Comparison of ENCODE assay signal across 8 cellular contexts in the genomic region with DNA sequence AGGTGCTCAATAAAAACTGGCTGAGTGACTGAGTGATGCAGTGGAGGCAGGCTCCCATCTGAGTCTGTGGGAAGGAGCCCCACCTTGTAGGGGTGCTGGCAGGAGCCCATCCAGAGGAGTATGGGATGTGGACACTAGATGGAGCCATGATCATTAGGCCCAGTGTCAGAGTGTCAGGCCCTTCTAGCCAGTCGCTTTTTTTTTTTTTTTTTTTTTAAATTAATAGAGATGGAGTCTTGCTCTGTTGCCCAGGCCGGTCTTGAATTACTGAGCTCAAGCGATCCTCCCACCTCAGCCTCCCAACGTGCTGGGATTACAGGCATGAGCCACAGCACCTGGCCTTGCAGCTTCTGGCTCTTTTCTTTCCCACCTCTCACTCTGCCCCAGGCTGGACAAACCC. TPM values are rescaled to one million over a fixed set of nuclear protein-coding genes. Genes with fewer than 3 reads are reported as not detected.
A peak's percentile ranks its signal among the peaks of the same experiment; 100 is the strongest.
DNase-seq lines count a peak whose midpoint lies in the region; ATAC-seq and TF ChIP-seq lines count a peak whose summit lies in the region.

No MANE protein-coding gene starts in this region.

- H3K27ac Mint-ChIP-seq in activated naive CD4-positive, alpha-beta T cell treated with anti-CD3 and anti-CD28 coated beads, Interleukin-2, amount 10 ng/mL, durations not matched to agents 7 days and 5 days: no peak overlapping the region

- TF ChIP-seq CTCF in RWPE2 (IDR thresholded peaks at IDR 0.05; ENCODE audit: poor library complexity, severe bottlenecking): peak; percentile 89

- CTCF ChIA-PET in activated naive CD4-positive, alpha-beta T cell treated with anti-CD3 and anti-CD28 coated beads, Interleukin-2, amount 10 ng/mL, durations not matched to agents 7 days and 5 days (lab: Charles Lee): interaction anchor here (0.7 to 1.3 kb wide), 7 partner anchors 11 to 238 kb away, joined by 3 to 11 read pairs (median 3); no protein-coding TSS in a partner anchor

- ATAC-seq in GM21526 (IDR thresholded peaks at IDR 0.05; ENCODE audit: low FRiP score, unreplicated experiment) (peak; percentile 54), RWPE2 (ENCODE audit: low read depth) (peak; percentile 87), GM21717 (IDR thresholded peaks at IDR 0.05; ENCODE audit: unreplicated experiment) (no peak)

- H3K27me3 ChIP-seq in RWPE2 (ENCODE audit: insufficient read depth, poor library complexity, severe bottlenecking): no peaks in the 10 kb centered on the region

- no peaks in the 10 kb centered on the region for H3K9me3 ChIP-seq in RWPE2 (ENCODE audit: severe bottlenecking)

- peaks cover 12% of the 10 kb centered on the region for H3K4me1 ChIP-seq in RWPE2 (ENCODE audit: insufficient read depth, poor library complexity, severe bottlenecking)

- H3K36me3 ChIP-seq in RWPE2 (ENCODE audit: low read depth): peaks cover 5% of the 10 kb centered on the region

- H3K36me3 Mint-ChIP-seq in activated naive CD4-positive, alpha-beta T cell treated with anti-CD3 and anti-CD28 coated beads, Interleukin-2, amount 10 ng/mL, durations not matched to agents 7 days and 5 days: peaks cover 4% of the 10 kb centered on the region

- no peak overlapping the region for H3K4me3 ChIP-seq in RWPE2 (ENCODE audit: severe bottlenecking)

- no peak overlapping the region for H3K27ac ChIP-seq in RWPE2 (ENCODE audit: poor library complexity, severe bottlenecking)

- peak; percentile 44 for DNase-seq in DMS153 treated with DMSO at 0.1 percent for 48 hours (lab: John Stamatoyannopoulos, UW; ENCODE audit: unreplicated experiment)
- DNase-seq in LHCN-M2 (ENCODE audit: low read depth): peak; percentile 81
- no peak for DNase-seq in RWPE2 (ENCODE audit: low spot score)
- peak; percentile 77 for DNase-seq in activated naive CD4-positive, alpha-beta T cell treated with anti-CD3 and anti-CD28 coated beads, Interleukin-2, amount 10 ng/mL, durations not matched to agents 7 days and 5 days
- peak; percentile 87 for DNase-seq in germinal center (ENCODE audit: low spot score)
- DNase-seq in pons (ENCODE audit: low spot score): peak; percentile 87

- H3K9me3 Mint-ChIP-seq in activated naive CD4-positive, alpha-beta T cell treated with anti-CD3 and anti-CD28 coated beads, Interleukin-2, amount 10 ng/mL, durations not matched to agents 7 days and 5 days: no peaks in the 10 kb centered on the region

- H3K27me3 Mint-ChIP-seq in activated naive CD4-positive, alpha-beta T cell treated with anti-CD3 and anti-CD28 coated beads, Interleukin-2, amount 10 ng/mL, durations not matched to agents 7 days and 5 days: no peaks in the 10 kb centered on the region

- peaks cover 6% of the 10 kb centered on the region for H3K4me1 Mint-ChIP-seq in activated naive CD4-positive, alpha-beta T cell treated with anti-CD3 and anti-CD28 coated beads, Interleukin-2, amount 10 ng/mL, durations not matched to agents 7 days and 5 days

- H3K4me3 Mint-ChIP-seq in activated naive CD4-positive, alpha-beta T cell treated with anti-CD3 and anti-CD28 coated beads, Interleukin-2, amount 10 ng/mL, durations not matched to agents 7 days and 5 days: no peak overlapping the region

RNA-seq across cellular contexts. Expression of gene RITA1, which starts 11.5 kb away (rescaled TPM):
- 34.2 and 38.0 TPM in 2 replicates for total RNA-seq in LHCN-M2 (2014; rRNA removed)
- 23.2 TPM for polyA plus RNA-seq in LHCN-M2 (2012)

RNA-seq across cellular contexts. Expression of gene DDX54, which starts 11.7 kb away (rescaled TPM):
- 58.7 and 74.3 TPM in 2 replicates for total RNA-seq in LHCN-M2 (2014; rRNA removed)
- 36.5 TPM for polyA plus RNA-seq in LHCN-M2 (2012)

RNA-seq across cellular contexts. Expression of gene TPCN1, which starts 24.3 kb away (rescaled TPM):
- total RNA-seq in LHCN-M2 (2014; rRNA removed): 17.8 and 21.4 TPM in 2 replicates
- polyA plus RNA-seq in LHCN-M2 (2012): 11.4 TPM

RNA-seq across cellular contexts. Expression of gene CFAP73, which starts 47.5 kb away (rescaled TPM):
- total RNA-seq in LHCN-M2 (2014; rRNA removed): not detected in 2 replicates
- 0.05 TPM for polyA plus RNA-seq in LHCN-M2 (2012)
